8 cellular contexts compared by ENCODE assay signal in genomic region chr3:151085889-151086483, GRCh38. TPM values are rescaled to one million over a fixed set of nuclear protein-coding genes. Genes with fewer than 3 reads are reported as not detected.
DNase-seq lines count a peak whose midpoint lies in the region; ATAC-seq, FAIRE-seq and TF ChIP-seq lines count a peak whose summit lies in the region.

No MANE protein-coding gene starts in this region.

- TF ChIP-seq POLR2A in IMR-90 (IDR thresholded peaks at IDR 0.05; ENCODE audit: low read depth, low read length), result no peak

- no peak overlapping the region for H3K14ac ChIP-seq in IMR-90 (replicated peaks; ENCODE audit: low read depth, low read length)

- dilution Hi-C loops in IMR-90 (cut with HindIII; ENCODE audit: low sequenced_read_pairs, unreplicated experiment), result no loop called here

- in situ Hi-C loops in IMR-90 (cut with MboI; ENCODE audit: low sequenced_read_pairs), result no loop called here

- no peak for TF ChIP-seq RAD21 in IMR-90 (IDR thresholded peaks at IDR 0.05; ENCODE audit: low read length)

- H2BK120ac ChIP-seq in IMR-90 (ENCODE audit: low read depth, low read length), result no peak overlapping the region

- H3K79me1 ChIP-seq in IMR-90 (ENCODE audit: low read depth in 1 of 2, low read length in 2 of 2), result no peaks in the 10 kb centered on the region

- H3K18ac ChIP-seq in IMR-90 (ENCODE audit: low read depth, low read length), result no peak overlapping the region

- H3K9me3 Mint-ChIP-seq in CD4-positive, alpha-beta memory T cell, result no peaks in the 10 kb centered on the region
- no peaks in the 10 kb centered on the region for H3K9me3 Mint-ChIP-seq in osteocyte (ENCODE audit: unreplicated experiment)

- CTCF ChIA-PET in CD4-positive, alpha-beta memory T cell (lab: Charles Lee; ENCODE audit: partially characterized antibody), result interaction anchor here (0.7 to 1.8 kb wide), 11 partner anchors 8 to 1167 kb away, joined by 3 to 9 read pairs (median 4); no protein-coding TSS in a partner anchor
- CTCF ChIA-PET in IMR-90 (lab: Yijun Ruan, JAX), result interaction anchor here (0.6 to 1.3 kb wide), 2 partner anchors 58 to 84 kb away, joined by 4 read pairs; no protein-coding TSS in a partner anchor

- H3K23ac ChIP-seq in IMR-90 (ENCODE audit: low read depth, low read length), result no peak overlapping the region

- no TSS peak for BruUV-seq in IMR-90 (replicated peaks; lab: Mats Ljungman, UMichigan)

- intact Hi-C loops in CD4-positive, alpha-beta memory T cell (cut with micrococcal nuclease), result loop anchor here (1.0 to 5.0 kb wide), 4 partner anchors 61 to 365 kb away; partner anchors contain the start of gene SIAH2
- intact Hi-C loops in IMR-90 (cut with micrococcal nuclease), result loop anchor here (1.0 to 5.0 kb wide), 5 partner anchors 49 to 364 kb away; no protein-coding TSS in a partner anchor

- peaks cover 0 to 2% of the 10 kb centered on the region in 2 donors for H3K36me3 Mint-ChIP-seq in CD4-positive, alpha-beta memory T cell
- H3K36me3 Mint-ChIP-seq in osteocyte (ENCODE audit: unreplicated experiment), result no peaks in the 10 kb centered on the region

- H3K27me3 ChIP-seq in CD4-positive, alpha-beta memory T cell (ENCODE audit: insufficient read depth, low read length), result peaks cover 17% of the 10 kb centered on the region
- H3K27me3 ChIP-seq in IMR-90 (ENCODE audit: control insufficient read depth, insufficient read depth, low read length), result peaks cover 45% of the 10 kb centered on the region

- no peak overlapping the region for H3K27ac ChIP-seq in CD4-positive, alpha-beta memory T cell (ENCODE audit: low read depth, low read length)
- no peak overlapping the region for H3K27ac ChIP-seq in IMR-90 (ENCODE audit: insufficient read depth, low read length)

- peak overlapping the region; percentile 50 for H3K4me2 ChIP-seq in IMR-90 (ENCODE audit: low read depth, low read length)

- no peak for FAIRE-seq in frontal cortex (lab: Jason Lieb, UNC)

- no peak overlapping the region for H4K5ac ChIP-seq in IMR-90 (ENCODE audit: low read depth, low read length)

- H3K56ac ChIP-seq in IMR-90 (ENCODE audit: extremely low read depth, insufficient read depth, low read length), result no peak overlapping the region

- peak; percentile 26 for ATAC-seq in GM19463 (IDR thresholded peaks at IDR 0.05; ENCODE audit: unreplicated experiment)
- ATAC-seq in IMR-90 (ENCODE audit: low read depth), result 0 out of 2 replicates have a peak, but pooled peaks have one; percentile 4

- POLR2A ChIA-PET in CD4-positive, alpha-beta memory T cell (lab: Charles Lee; ENCODE audit: partially characterized antibody), result interaction anchor here (1.0 to 1.3 kb wide), 2 partner anchors 59 to 146 kb away, joined by 3 read pairs; no protein-coding TSS in a partner anchor
- POLR2A ChIA-PET in IMR-90 (lab: Charles Lee; ENCODE audit: unreplicated experiment), result no interaction called here

- peak in 3 of 5 donors; percentile 3 to 13 (median 9) for DNase-seq in CD4-positive, alpha-beta memory T cell
- DNase-seq in IMR-90 (no peak), frontal cortex (ENCODE audit: low spot score in 2 of 2) (peak; percentile 56 to 68), osteocyte (ENCODE audit: extremely low spot score, unreplicated experiment) (no peak), NCI-H2029 (lab: John Stamatoyannopoulos, UW) (no peak), dedifferentiated amniotic fluid mesenchymal stem cell (ENCODE audit: extremely low spot score) (no peak)
- DNase-seq in activated T-cell treated with anti-CD3 and anti-CD28 coated beads, Interleukin-2, amount 50 U/mL, for 1 hour, result peak; percentile 36

- no peak for TF ChIP-seq CTCF in IMR-90 (conservative IDR thresholded peaks at IDR 0.05; ENCODE audit: low read depth, low read length)
- no peak for TF ChIP-seq CTCF in osteocyte (IDR thresholded peaks at IDR 0.05)

- no peaks in the 10 kb centered on the region for H4K20me1 ChIP-seq in IMR-90 (ENCODE audit: insufficient read depth, low read length)

- H2BK5ac ChIP-seq in IMR-90 (ENCODE audit: low read depth, low read length, poor library complexity, severe bottlenecking), result no peak overlapping the region

- no peak overlapping the region for H2AK5ac ChIP-seq in IMR-90 (ENCODE audit: low read depth, low read length)

- peaks cover 32 to 33% of the 10 kb centered on the region in 2 donors for H3K27me3 Mint-ChIP-seq in CD4-positive, alpha-beta memory T cell
- peaks cover 39% of the 10 kb centered on the region for H3K27me3 Mint-ChIP-seq in osteocyte (ENCODE audit: unreplicated experiment)

- H3K9me1 ChIP-seq in IMR-90 (ENCODE audit: insufficient read depth, low read length), result no peaks in the 10 kb centered on the region

- H2BK15ac ChIP-seq in IMR-90 (ENCODE audit: low read depth, low read length), result no peak overlapping the region

- peaks cover 6% of the 10 kb centered on the region for H3K4me1 ChIP-seq in CD4-positive, alpha-beta memory T cell (ENCODE audit: insufficient read depth, low read length)
- no peaks in the 10 kb centered on the region for H3K4me1 ChIP-seq in IMR-90 (ENCODE audit: control insufficient read depth, insufficient read depth, low read length)

- H2BK20ac ChIP-seq in IMR-90 (ENCODE audit: low read depth, low read length), result no peak overlapping the region

- WGBS in IMR-90 (ENCODE audit: extremely low coverage in 2 of 2, insufficient read length in 1 of 2), 2 experiments, result no CpG with 5 or more reads among the region's 60 CpGs

- peak overlapping the region; percentile 20 to 91 (median 89) for H3K4me3 Mint-ChIP-seq in CD4-positive, alpha-beta memory T cell
- peak overlapping the region; percentile 84 for H3K4me3 Mint-ChIP-seq in osteocyte (ENCODE audit: unreplicated experiment)

- no peak overlapping the region for H4K8ac ChIP-seq in IMR-90 (ENCODE audit: low read depth in 2 of 2, low read length in 2 of 2)

- H3K4me3 ChIP-seq in CD4-positive, alpha-beta memory T cell (ENCODE audit: low read length in 2 of 2), result peak overlapping the region in 1 of 2 donors; percentile 41
- H3K4me3 ChIP-seq in IMR-90 (ENCODE audit: insufficient read depth, low read depth, low read length), result peak overlapping the region; percentile 42

- H3K9me3 ChIP-seq in CD4-positive, alpha-beta memory T cell (ENCODE audit: control insufficient read depth in 1 of 2, low read length in 2 of 2), result no peaks in the 10 kb centered on the region
- H3K9me3 ChIP-seq in IMR-90 (ENCODE audit: control insufficient read depth, insufficient read depth, low read length), result no peaks in the 10 kb centered on the region

- no peak overlapping the region for H2AK9ac ChIP-seq in IMR-90 (replicated peaks; ENCODE audit: low read depth, low read length, poor library complexity)

- no peak overlapping the region for H3K27ac Mint-ChIP-seq in CD4-positive, alpha-beta memory T cell
- H3K27ac Mint-ChIP-seq in osteocyte (ENCODE audit: unreplicated experiment), result no peak overlapping the region

- H3K4ac ChIP-seq in IMR-90 (ENCODE audit: low read depth, low read length), result no peak overlapping the region

- no peak overlapping the region for H4K91ac ChIP-seq in IMR-90 (ENCODE audit: insufficient read depth, low read depth, low read length)

- no peaks in the 10 kb centered on the region for H3K36me3 ChIP-seq in CD4-positive, alpha-beta memory T cell (ENCODE audit: insufficient read depth, low read length)
- H3K36me3 ChIP-seq in IMR-90 (ENCODE audit: control insufficient read depth, insufficient read depth, low read length), result no peaks in the 10 kb centered on the region

- H2AFZ ChIP-seq in IMR-90 (replicated peaks; ENCODE audit: low read length, poor library complexity), result peak overlapping the region; percentile 94

- no peak overlapping the region for H3K9ac ChIP-seq in IMR-90 (ENCODE audit: low read depth, low read length)

- H3K4me1 Mint-ChIP-seq in CD4-positive, alpha-beta memory T cell, result peaks cover 5 to 18% (median 12%) of the 10 kb centered on the region in 4 donors
- H3K4me1 Mint-ChIP-seq in osteocyte (ENCODE audit: unreplicated experiment), result peaks cover 6% of the 10 kb centered on the region

TF ChIP-seq in IMR-90, 13 proteins besides CTCF, POLR2A, EP300 and RAD21:
- TF ChIP-seq FOS (IDR thresholded peaks at IDR 0.05; ENCODE audit: low read depth, low read length) (no peak), MAFK (IDR thresholded peaks at IDR 0.05; ENCODE audit: low read depth, low read length) (no peak), ELK1 (IDR thresholded peaks at IDR 0.05; ENCODE audit: borderline replicate concordance, low read depth, low read length) (no peak), MAZ (IDR thresholded peaks at IDR 0.05; ENCODE audit: borderline replicate concordance, low read depth, low read length) (no peak)

RNA-seq across cellular contexts. Expression of gene MED12L, which starts 0.5 kb away (rescaled TPM):
- under 1 TPM; 0.35 to 0.78 TPM for total RNA-seq in CD4-positive, alpha-beta memory T cell
- polyA plus RNA-seq in CD4-positive, alpha-beta memory T cell, result not detected
- 0.18 and 0.28 TPM in 2 replicates for total RNA-seq in IMR-90 (2012; rRNA removed)
- polyA plus RNA-seq in IMR-90 (2012; rRNA removed), result 0.05 and 0.16 TPM in 2 replicates
- polyA plus RNA-seq in IMR-90 (2012; cell fraction: cytosol; rRNA removed), result 0.01 and 0.03 TPM in 2 replicates
- 0.05 and 0.16 TPM in 2 replicates for polyA plus RNA-seq in IMR-90 (2012; cell fraction: nucleus; rRNA removed; ENCODE audit: low replicate concordance)
- total RNA-seq in frontal cortex, result 6.1 TPM
- total RNA-seq in osteocyte, result 1.4 TPM in 2 replicates

Comparison
In these comparisons a context has a peak if more than half of its experiments do, and no peak if none do; other contexts are left out.
1. DNase-seq: peak in CD4-positive, alpha-beta memory T cell (3 of 5), activated T-cell treated with anti-CD3 and anti-CD28 coated beads, Interleukin-2, amount 50 U/mL, for 1 hour (single experiment) and frontal cortex (2 of 2); none in IMR-90 (single experiment), osteocyte (single experiment), NCI-H2029 (single experiment) and dedifferentiated amniotic fluid mesenchymal stem cell (single experiment).